In genomic region chr12:32903318-32903717, GRCh38 we compare ENCODE assay signal across 30 cellular contexts.
"Had no signal": no experiment of that assay in that cellular context is flagged by ENCODE, and none has a peak within 500 bp of the region (broad histone marks: within the 10 kb centered on the region; RNA-seq: fewer than 3 reads in every experiment).

No MANE protein-coding gene starts in this region.

- H3K4me1 Mint-ChIP-seq: memory B cell; naive B cell; neural crest cell; stimulated activated effector memory CD8-positive, alpha-beta T cell treated with anti-CD3 and anti-CD28 coated beads, Interleukin-12 subunit alpha, Interleukin-12 subunit beta, amount 100 ng/mL, for 72 hours had no signal

- H3K9me3 ChIP-seq: esophagus muscularis mucosa, gastroesophageal sphincter, mucosa of descending colon, prostate gland, right atrium auricular region, sigmoid colon, testis, tibial artery, upper lobe of left lung had no signal

- H3K9ac ChIP-seq: parathyroid adenoma had no signal

- H2AFZ ChIP-seq: parathyroid adenoma had no signal

- DNase-seq: dermis blood vessel endothelial cell; effector memory CD4-positive, alpha-beta T cell; glutamatergic neuron; hypothalamus; immature natural killer cell; islet precursor cell; kidney glomerular epithelial cell; left colon; mucosa of descending colon; naive B cell; sigmoid colon; stimulated activated CD4-positive, alpha-beta T cell treated with anti-CD3 and anti-CD28 coated beads, Interleukin-2, amount 100 ng/mL, for 24 hours; stimulated activated CD4-positive, alpha-beta T cell treated with anti-CD3 and anti-CD28 coated beads, Interleukin-4, amount 100 ng/mL, for 24 hours; stimulated activated naive CD4-positive, alpha-beta T cell treated with Interleukin-2 at 50 U/mL for 16 hours; substantia nigra; testis; tibial artery; upper lobe of left lung had no signal

- H3K27me3 ChIP-seq: foreskin keratinocyte, right atrium auricular region, sigmoid colon, testis, tibial artery, upper lobe of left lung had no signal

- H3K36me3 ChIP-seq: esophagus muscularis mucosa, gastroesophageal sphincter, prostate gland, right atrium auricular region, sigmoid colon, tibial artery, upper lobe of left lung had no signal

- ATAC-seq: gastroesophageal sphincter; left colon; mucosa of descending colon; stimulated activated effector memory CD8-positive, alpha-beta T cell treated with anti-CD3 and anti-CD28 coated beads, Interleukin-12 subunit alpha, Interleukin-12 subunit beta, amount 100 ng/mL, for 72 hours had no signal

- H3K4me3 Mint-ChIP-seq: immature natural killer cell; memory B cell; natural killer cell treated with Interleukin-12 subunit alpha and Interleukin-12 subunit beta and Interleukin-15 and Interleukin-18, amount 100 ng/mL, for 72 hours; neural crest cell; stimulated activated effector memory CD8-positive, alpha-beta T cell treated with anti-CD3 and anti-CD28 coated beads, Interleukin-12 subunit alpha, Interleukin-12 subunit beta, amount 100 ng/mL, for 72 hours had no signal

- H3K4me3 ChIP-seq: coronary artery, esophagus muscularis mucosa, gastroesophageal sphincter, lung, mucosa of descending colon, prostate gland, right atrium auricular region, sigmoid colon, testis, tibial artery, upper lobe of left lung had no signal

- H3K79me2 ChIP-seq: parathyroid adenoma had no signal

- H3K27ac ChIP-seq: coronary artery, esophagus muscularis mucosa, foreskin keratinocyte, gastroesophageal sphincter, parathyroid adenoma, prostate gland, right atrium auricular region, sigmoid colon, testis, tibial artery, upper lobe of left lung had no signal

- H3K27ac Mint-ChIP-seq: immature natural killer cell; memory B cell; naive B cell; natural killer cell treated with Interleukin-12 subunit alpha and Interleukin-12 subunit beta and Interleukin-15 and Interleukin-18, amount 100 ng/mL, for 72 hours; stimulated activated effector memory CD8-positive, alpha-beta T cell treated with anti-CD3 and anti-CD28 coated beads, Interleukin-12 subunit alpha, Interleukin-12 subunit beta, amount 100 ng/mL, for 72 hours had no signal

- H3K9me3 Mint-ChIP-seq: immature natural killer cell; natural killer cell treated with Interleukin-12 subunit alpha and Interleukin-12 subunit beta and Interleukin-15 and Interleukin-18, amount 100 ng/mL, for 72 hours; neural crest cell had no signal

- H3K36me3 Mint-ChIP-seq: immature natural killer cell; memory B cell; naive B cell; natural killer cell treated with Interleukin-12 subunit alpha and Interleukin-12 subunit beta and Interleukin-15 and Interleukin-18, amount 100 ng/mL, for 72 hours; stimulated activated effector memory CD8-positive, alpha-beta T cell treated with anti-CD3 and anti-CD28 coated beads, Interleukin-12 subunit alpha, Interleukin-12 subunit beta, amount 100 ng/mL, for 72 hours had no signal

- H3K4me1 ChIP-seq: esophagus muscularis mucosa, gastroesophageal sphincter, parathyroid adenoma, prostate gland, right atrium auricular region, sigmoid colon, testis, tibial artery, upper lobe of left lung had no signal
